In genomic region chr4:88752076-88752463, GRCh38 we compare ENCODE assay signal across 26 cellular contexts. TPM values are rescaled to one million over a fixed set of nuclear protein-coding genes. Genes with fewer than 3 reads are reported as not detected.
DNase-seq lines count a peak whose midpoint lies in the region; ATAC-seq and TF ChIP-seq lines count a peak whose summit lies in the region.
"Had no signal": no experiment of that assay in that cellular context is flagged by ENCODE, and none has a peak within 500 bp of the region (broad histone marks: within the 10 kb centered on the region; RNA-seq: fewer than 3 reads in every experiment).

No MANE protein-coding gene starts in this region.

- WGBS in right lobe of liver (ENCODE audit: insufficient coverage, low coverage, low lambda C conversion rate, missing lambda C conversion rate) = 26% methylated on average over 4 of the region's 4 CpGs

- H3K9ac ChIP-seq in PC-3 (ENCODE audit: low read length) = no peak overlapping the region
- H3K9ac ChIP-seq: GM23248 had no signal

- no peak overlapping the region for H3K27ac Mint-ChIP-seq in stimulated activated naive CD8-positive, alpha-beta T cell treated with anti-CD3 and anti-CD28 coated beads, Interleukin-15, amount 100 ng/mL, for 72 hours
- H3K27ac Mint-ChIP-seq: CD4-positive, alpha-beta memory T cell; IgD-negative memory B cell; T-cell had no signal

- BruUV-seq in PC-3 (replicated peaks; lab: Mats Ljungman, UMichigan) = no TSS peak

- no peaks in the 10 kb centered on the region for H3K9me3 ChIP-seq in PC-3 (ENCODE audit: low read length)
- H3K9me3 ChIP-seq in right lobe of liver = no peaks in the 10 kb centered on the region

- H3K27ac ChIP-seq in PC-3 (ENCODE audit: low read length) = peak overlapping the region; percentile 55; the same call in 1 of the 2 replicates
- peak overlapping the region; percentile 58 to 82 (median 72) for H3K27ac ChIP-seq in right lobe of liver
- H3K27ac ChIP-seq: GM23248, HL-60 had no signal

- no peaks in the 10 kb centered on the region for H3K9me3 Mint-ChIP-seq in stimulated activated naive CD8-positive, alpha-beta T cell treated with anti-CD3 and anti-CD28 coated beads, Interleukin-15, amount 100 ng/mL, for 72 hours
- H3K9me3 Mint-ChIP-seq: CD4-positive, alpha-beta memory T cell; IgD-negative memory B cell; T-cell had no signal

- H3K36me3 ChIP-seq in PC-3 (ENCODE audit: low read depth, low read length) (peaks cover 10% of the 10 kb centered on the region), right lobe of liver (peaks cover 0 to 26% (median 2%) of the 10 kb centered on the region in 4 donors)

- H3K27me3 ChIP-seq in PC-3 (ENCODE audit: low read length) (no peaks in the 10 kb centered on the region), right lobe of liver (no peaks in the 10 kb centered on the region)

- ATAC-seq in GM18511 (IDR thresholded peaks at IDR 0.05; ENCODE audit: unreplicated experiment) (peak; percentile 68), HG02759 (IDR thresholded peaks at IDR 0.05; ENCODE audit: unreplicated experiment) (peak; percentile 51), PC-3 (no peak; the same call in 1 of the 2 replicates), right lobe of liver (peak in 2 of 4 donors; percentile 8 to 12), HG03196 (IDR thresholded peaks at IDR 0.05; ENCODE audit: unreplicated experiment) (no peak)
- ATAC-seq in stimulated activated naive CD8-positive, alpha-beta T cell treated with anti-CD3 and anti-CD28 coated beads, Interleukin-15, amount 100 ng/mL, for 72 hours = no peak
- ATAC-seq: SK-N-SH treated with all-trans-retinoic acid at 6 μM for 48 hours, T-cell had no signal

- H3K27me3 Mint-ChIP-seq in stimulated activated naive CD8-positive, alpha-beta T cell treated with anti-CD3 and anti-CD28 coated beads, Interleukin-15, amount 100 ng/mL, for 72 hours = peaks cover 8% of the 10 kb centered on the region
- H3K27me3 Mint-ChIP-seq: CD4-positive, alpha-beta memory T cell; IgD-negative memory B cell; T-cell had no signal

- H3K4me3 ChIP-seq in PC-3 (ENCODE audit: low read length) = no peak overlapping the region
- H3K4me3 ChIP-seq in right lobe of liver = peak overlapping the region in 1 of 3 donors; percentile 28
- H3K4me3 ChIP-seq: GM23248 had no signal

- POLR2A ChIA-PET in PC-3 (lab: Charles Lee; ENCODE audit: unreplicated experiment) = no interaction called here

- intact Hi-C loops in PC-3 (cut with micrococcal nuclease) = no loop called here
- intact Hi-C loops in right lobe of liver (cut with DNase I) = no loop called here

- H3K9me2 ChIP-seq in PC-3 (replicated peaks; ENCODE audit: low read length) = no peaks in the 10 kb centered on the region

- H3K4me1 ChIP-seq in PC-3 (ENCODE audit: insufficient read depth, low read length) (peaks cover 21% of the 10 kb centered on the region), right lobe of liver (peaks cover 0 to 52% (median 26%) of the 10 kb centered on the region in 4 donors)

- TF ChIP-seq CTCF in PC-3 (conservative IDR thresholded peaks at IDR 0.05; ENCODE audit: low read depth, low read length) = no peak
- no peak for TF ChIP-seq CTCF in right lobe of liver (IDR thresholded peaks at IDR 0.05)

- no peak overlapping the region for H3K4me3 Mint-ChIP-seq in stimulated activated naive CD8-positive, alpha-beta T cell treated with anti-CD3 and anti-CD28 coated beads, Interleukin-15, amount 100 ng/mL, for 72 hours
- H3K4me3 Mint-ChIP-seq: CD4-positive, alpha-beta memory T cell; IgD-negative memory B cell; T-cell had no signal

- H3F3A ChIP-seq in PC-3 (ENCODE audit: low read length, unreplicated experiment) = no peaks in the 10 kb centered on the region

- H2AFZ ChIP-seq in PC-3 (ENCODE audit: low read length) = no peak overlapping the region; the same call in 1 of the 2 replicates
- H2AFZ ChIP-seq: GM23248 had no signal

- H3K79me2 ChIP-seq in PC-3 (ENCODE audit: low read length) = no peaks in the 10 kb centered on the region

- CTCF ChIA-PET in PC-3 (lab: Charles Lee) = no interaction called here

- TF ChIP-seq POLR2A in right lobe of liver (IDR thresholded peaks at IDR 0.05) = no peak

- H4K20me1 ChIP-seq in PC-3 (ENCODE audit: low read length) = no peaks in the 10 kb centered on the region

- H3K4me2 ChIP-seq in PC-3 (ENCODE audit: low read length) = peak overlapping the region; percentile 63

- DNase-seq in PC-3 (no peak), right lobe of liver (no peak), NCI-H2107 treated with DMSO at 0.1 percent for 48 hours (lab: John Stamatoyannopoulos, UW; ENCODE audit: unreplicated experiment) (no peak)
- no peak for DNase-seq in activated naive CD4-positive, alpha-beta T cell treated with anti-CD3 and anti-CD28 coated beads, Interleukin-2, amount 50 U/mL, for 16 hours
- DNase-seq in stimulated activated naive CD8-positive, alpha-beta T cell treated with anti-CD3 and anti-CD28 coated beads, Interleukin-15, amount 100 ng/mL, for 72 hours = no peak
- DNase-seq: Calu3; CD4-positive, alpha-beta memory T cell; EL; GM23248; HCEC 1CT; Karpas-422; NCI-H1048; NCI-H1436; NCI-H2029; NCI-H2171 treated with DMSO at 0.1 percent for 48 hours; NCI-H69; OCI-M1; RPMI8226; SIG-M5; T-cell had no signal

- no peaks in the 10 kb centered on the region for H3K4me1 Mint-ChIP-seq in stimulated activated naive CD8-positive, alpha-beta T cell treated with anti-CD3 and anti-CD28 coated beads, Interleukin-15, amount 100 ng/mL, for 72 hours
- H3K4me1 Mint-ChIP-seq: CD4-positive, alpha-beta memory T cell; T-cell had no signal

RNA-seq across cellular contexts. Expression of gene NAP1L5, which starts 54.4 kb away (rescaled TPM):
- total RNA-seq in PC-3 (2014; rRNA removed) = not detected in 2 replicates
- total RNA-seq in right lobe of liver = 1 to 10 TPM; 1.8 to 5.7 (median 3.0) TPM
- total RNA-seq: Calu3 had no signal

Comparison
In these comparisons a context has a peak if more than half of its experiments do, and no peak if none do; other contexts are left out.
1. ATAC-seq: peak in GM18511 (single experiment) and HG02759 (single experiment); none in PC-3 (single experiment), HG03196 (single experiment) and stimulated activated naive CD8-positive, alpha-beta T cell treated with anti-CD3 and anti-CD28 coated beads, Interleukin-15, amount 100 ng/mL, for 72 hours (single experiment).